1 cellular context compared by ENCODE assay signal in the genomic region with DNA sequence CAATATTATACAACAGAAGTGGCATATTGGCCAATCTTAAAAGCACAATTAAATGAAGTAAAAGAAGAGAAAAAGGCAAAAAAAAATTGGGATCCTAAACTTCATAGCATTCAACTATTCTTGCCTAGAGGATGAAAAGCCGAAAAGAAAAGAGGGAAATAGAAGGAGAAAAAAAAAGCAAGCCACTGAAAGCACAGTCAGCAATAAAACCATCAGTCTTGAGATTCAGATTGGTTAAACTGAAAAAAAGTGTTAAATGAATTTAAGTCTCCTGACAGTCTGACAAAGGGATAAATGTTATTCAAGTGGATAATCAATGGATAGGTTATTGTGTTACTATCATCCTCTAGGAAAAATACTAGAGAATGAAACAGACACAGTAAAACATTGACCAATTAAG.
TF ChIP-seq lines count a peak whose summit lies in the region.

No MANE protein-coding gene starts in this region.

TF ChIP-seq in GM12878, 131 proteins besides CTCF, POLR2A, EP300 and RAD21 (continued from another document):
- TF ChIP-seq RELA (IDR thresholded peaks at IDR 0.05; ENCODE audit: borderline replicate concordance, partially characterized antibody) (no peak), MYC (IDR thresholded peaks at IDR 0.05; ENCODE audit: insufficient read depth, insufficient read length, insufficient replicate concordance, low read length, severe bottlenecking) (no peak)
